In the genomic region with DNA sequence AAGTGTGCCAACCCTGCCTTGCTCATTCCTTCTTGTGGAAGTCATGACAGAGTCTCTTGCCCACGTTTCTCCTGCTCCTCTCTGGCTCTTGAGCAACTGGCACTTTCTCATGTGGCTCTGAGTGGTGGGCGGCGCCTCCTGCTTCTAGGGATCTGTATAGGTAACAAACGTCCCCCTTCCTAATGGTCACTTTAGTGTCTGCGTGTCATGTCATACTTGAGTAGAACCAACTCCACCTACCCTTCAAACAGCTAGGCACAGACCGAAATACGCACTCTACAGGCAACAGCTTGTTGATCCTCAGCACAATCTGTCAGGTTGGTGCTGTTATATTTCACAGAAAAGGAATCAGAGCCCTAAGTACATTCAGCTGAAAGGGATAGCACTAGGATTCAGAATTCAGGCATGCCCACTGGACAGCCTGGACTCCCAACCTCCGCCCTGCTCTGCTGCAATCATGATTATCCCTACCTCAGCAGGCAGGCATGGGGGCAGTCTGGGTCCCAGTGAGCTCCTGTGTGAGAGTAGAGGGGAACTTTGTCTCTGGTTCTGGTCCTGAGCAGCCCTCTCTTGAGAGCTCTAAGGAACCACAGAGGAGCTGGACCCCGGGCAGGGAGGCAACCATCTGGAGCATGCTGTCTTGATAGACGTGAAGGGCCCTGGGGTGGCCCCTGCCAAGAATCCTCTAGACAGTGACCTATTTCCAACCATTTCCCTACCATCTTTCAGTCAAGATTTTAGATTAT, we compare ENCODE assay signal across 24 cellular contexts. TPM values are rescaled to one million over a fixed set of nuclear protein-coding genes. Genes with fewer than 3 reads are reported as not detected.
DNase-seq lines count a peak whose midpoint lies in the region; ATAC-seq and TF ChIP-seq lines count a peak whose summit lies in the region.
"Had no signal": no experiment of that assay in that cellular context is flagged by ENCODE, and none has a peak within 500 bp of the region (broad histone marks: within the 10 kb centered on the region; RNA-seq: fewer than 3 reads in every experiment).

No MANE protein-coding gene starts in this region.

- H3K4me1 ChIP-seq in HEK293 (ENCODE audit: control insufficient read depth, insufficient read depth, low read length), result peaks cover 7% of the 10 kb centered on the region; the same call in 1 of the 2 replicates
- peaks cover 11% of the 10 kb centered on the region for H3K4me1 ChIP-seq in NT2/D1 (ENCODE audit: insufficient read depth, insufficient read length)
- peaks cover 18% of the 10 kb centered on the region for H3K4me1 ChIP-seq in parathyroid adenoma
- H3K4me1 ChIP-seq in tibial nerve, result no peaks in the 10 kb centered on the region
- H3K4me1 ChIP-seq in MM.1S (ENCODE audit: low read length), result no peaks in the 10 kb centered on the region
- H3K4me1 ChIP-seq: left lung, pancreas, thyroid gland had no signal

- CTCF ChIA-PET in HEK293 (lab: Yijun Ruan, JAX), result interaction anchor here (0.7 to 1.2 kb wide), 3 partner anchors 41 to 401 kb away, joined by 3 to 6 read pairs (median 4); no protein-coding TSS in a partner anchor

- H3K36me3 ChIP-seq in HEK293 (ENCODE audit: control insufficient read depth in 2 of 2, insufficient read depth in 1 of 2, low read length in 2 of 2), result no peaks in the 10 kb centered on the region
- no peaks in the 10 kb centered on the region for H3K36me3 ChIP-seq in NT2/D1 (ENCODE audit: insufficient read depth, insufficient read length, low read length)
- no peaks in the 10 kb centered on the region for H3K36me3 ChIP-seq in parathyroid adenoma (ENCODE audit: control insufficient read depth, insufficient read depth, low read length)
- H3K36me3 ChIP-seq in tibial nerve, result no peaks in the 10 kb centered on the region
- no peaks in the 10 kb centered on the region for H3K36me3 ChIP-seq in MM.1S (replicated peaks; ENCODE audit: insufficient read depth, low read length)
- H3K36me3 ChIP-seq: left lung, pancreas, thyroid gland had no signal

- ATAC-seq in left ventricle myocardium superior, result no peak
- ATAC-seq: left lung had no signal

- H3F3A ChIP-seq in MM.1S (ENCODE audit: insufficient read depth, low read length), result no peaks in the 10 kb centered on the region

- H3K9me2 ChIP-seq in MM.1S (replicated peaks; ENCODE audit: insufficient read depth, low read length), result no peaks in the 10 kb centered on the region

- H3K4me3 ChIP-seq in HEK293 (ENCODE audit: low read depth, low read length) (no peak overlapping the region), NT2/D1 (ENCODE audit: insufficient read length, low read depth) (no peak overlapping the region), parathyroid adenoma (ENCODE audit: low read depth, low read length) (no peak overlapping the region), tibial nerve (no peak overlapping the region), MM.1S (ENCODE audit: low read length) (no peak overlapping the region)
- H3K4me3 ChIP-seq: left lung, pancreas, thyroid gland had no signal

- POLR2A ChIA-PET in HEK293 (lab: Yijun Ruan, JAX), result no interaction called here

- intact Hi-C loops in left ventricle myocardium superior (cut with micrococcal nuclease), result no loop called here

- H2AFZ ChIP-seq in parathyroid adenoma, result peak overlapping the region; percentile 29
- no peak overlapping the region for H2AFZ ChIP-seq in MM.1S (ENCODE audit: low read length)

- DNase-seq in NT2/D1 (ENCODE audit: low read depth, low spot score) (no peak), erythroblast (lab: John Stamatoyannopoulos, UW) (peak; percentile 75 to 80), tibial nerve (ENCODE audit: low spot score in 2 of 2) (no peak), Kasumi-1 (lab: John Stamatoyannopoulos, UW) (no peak), left ventricle myocardium superior (no peak), MM.1S (no peak)
- DNase-seq: activated CD4-positive, alpha-beta memory T cell treated with anti-CD3 and anti-CD28 coated beads for 36 hours; activated CD8-positive, alpha-beta memory T cell treated with anti-CD3 and anti-CD28 coated beads, Interleukin-2, amount 50 U/mL, for 48 hours; effector CD4-positive, alpha-beta T cell; left lung; NCI-H187 treated with DMSO at 0.1 percent for 48 hours; NCI-H2227 treated with DMSO at 0.1 percent for 48 hours; NCI-H774; Right ventricle myocardium superior; stimulated activated naive CD4-positive, alpha-beta T cell treated with Interleukin-2 at 50 U/mL for 16 hours had no signal

- H3K4me2 ChIP-seq in parathyroid adenoma (ENCODE audit: low read length) (no peak overlapping the region), MM.1S (ENCODE audit: low read depth, low read length) (no peak overlapping the region)

- TF ChIP-seq EP300 in tibial nerve (IDR thresholded peaks at IDR 0.05), result no peak

- WGBS in tibial nerve, 2 donors, result 77 to 83% methylated on average over 10 of the region's 10 CpGs

- 0 out of 2 replicates have a peak, but pooled peaks have one; percentile 9 for TF ChIP-seq CTCF in HEK293 (tag by site-specific recombination; IDR thresholded peaks at IDR 0.05)
- TF ChIP-seq CTCF in parathyroid adenoma (IDR thresholded peaks at IDR 0.05), result no peak
- TF ChIP-seq CTCF in tibial nerve (IDR thresholded peaks at IDR 0.05), result no peak
- TF ChIP-seq CTCF in MM.1S (IDR thresholded peaks at IDR 0.05; ENCODE audit: low read length), result no peak

- H3K9me3 ChIP-seq in HEK293 (ENCODE audit: control insufficient read depth, insufficient read depth, low read depth, low read length), result no peaks in the 10 kb centered on the region
- no peaks in the 10 kb centered on the region for H3K9me3 ChIP-seq in NT2/D1 (ENCODE audit: insufficient read depth, low read length)
- no peaks in the 10 kb centered on the region for H3K9me3 ChIP-seq in parathyroid adenoma (ENCODE audit: control insufficient read depth, low read length)
- no peaks in the 10 kb centered on the region for H3K9me3 ChIP-seq in tibial nerve
- no peaks in the 10 kb centered on the region for H3K9me3 ChIP-seq in MM.1S (replicated peaks; ENCODE audit: insufficient read depth, low read length)
- H3K9me3 ChIP-seq: left lung, pancreas, thyroid gland had no signal

- TF ChIP-seq POLR2A in erythroblast (IDR thresholded peaks at IDR 0.05; ENCODE audit: low read length) (no peak), tibial nerve (IDR thresholded peaks at IDR 0.05) (no peak)

- no peaks in the 10 kb centered on the region for H4K20me1 ChIP-seq in MM.1S (ENCODE audit: insufficient read depth, low read length)

- peaks cover 3% of the 10 kb centered on the region for H3K27me3 ChIP-seq in NT2/D1 (ENCODE audit: insufficient read depth, insufficient read length)
- H3K27me3 ChIP-seq in parathyroid adenoma (ENCODE audit: control insufficient read depth, insufficient read depth, low read length), result no peaks in the 10 kb centered on the region
- H3K27me3 ChIP-seq in tibial nerve, result no peaks in the 10 kb centered on the region
- H3K27me3 ChIP-seq in MM.1S (replicated peaks; ENCODE audit: insufficient read depth, low read length), result no peaks in the 10 kb centered on the region
- H3K27me3 ChIP-seq: left lung, pancreas, thyroid gland had no signal

- H3K27ac ChIP-seq in HEK293 (ENCODE audit: extremely low read depth, low read depth, low read length) (peak overlapping the region; percentile 81), parathyroid adenoma (peak overlapping the region; percentile 24), tibial nerve (no peak overlapping the region), MM.1S (ENCODE audit: low read length) (no peak overlapping the region)
- H3K27ac ChIP-seq: C4-2B, left lung, pancreas, thyroid gland had no signal

- H3K9ac ChIP-seq in NT2/D1 (ENCODE audit: insufficient read length, low read depth) (peak overlapping the region; percentile 34), parathyroid adenoma (no peak overlapping the region), MM.1S (ENCODE audit: low read length) (no peak overlapping the region)

- H3K79me2 ChIP-seq in parathyroid adenoma (no peaks in the 10 kb centered on the region), MM.1S (ENCODE audit: low read length) (no peaks in the 10 kb centered on the region)

TF ChIP-seq in HEK293, 187 proteins besides CTCF, POLR2A, EP300 and RAD21:
- TF ChIP-seq PRDM1 (tag by site-specific recombination; IDR thresholded peaks at IDR 0.05) (no peak), ZFHX2 (tag by site-specific recombination; conservative IDR thresholded peaks at IDR 0.05) (0 out of 2 replicates have a peak, but pooled peaks have one; percentile 9), FEZF1 (tag by site-specific recombination; IDR thresholded peaks at IDR 0.05) (no peak), ZNF146 (tag by site-specific recombination; IDR thresholded peaks at IDR 0.05) (no peak), YY2 (tag by site-specific recombination; IDR thresholded peaks at IDR 0.05) (no peak), SCRT1 (tag by site-specific recombination; IDR thresholded peaks at IDR 0.05; ENCODE audit: borderline replicate concordance) (peak; percentile 95), SCRT2 (tag by site-specific recombination; IDR thresholded peaks at IDR 0.05) (peak; percentile 91)

RNA-seq across cellular contexts. Expression of a gene that starts 23.6 kb away (rescaled TPM):
- total RNA-seq in tibial nerve, result 1 to 10 TPM in 2 of 4 donors, under 1 TPM in 2; 0.21 to 2.7 (median 1.1) TPM
- total RNA-seq in left ventricle myocardium superior, result not detected
- total RNA-seq: chondrocyte; H4; mononuclear cell; natural killer cell treated with Interleukin-12 subunit alpha and Interleukin-12 subunit beta and Interleukin-15 and Interleukin-18, amount 100 ng/mL, for 72 hours; Right ventricle myocardium superior had no signal

Comparison
In these comparisons a context has a peak if more than half of its experiments do, and no peak if none do; other contexts are left out.
1. H3K27ac ChIP-seq: peak in HEK293 (single experiment) and parathyroid adenoma (single experiment); none in tibial nerve (0 of 4) and MM.1S (single experiment).
2. DNase-seq: peak in erythroblast (2 of 2); none in NT2/D1 (single experiment), tibial nerve (0 of 2), Kasumi-1 (0 of 2), left ventricle myocardium superior (single experiment) and MM.1S (single experiment).